Comparison of ENCODE assay signal across 1 cellular context in the genomic region with DNA sequence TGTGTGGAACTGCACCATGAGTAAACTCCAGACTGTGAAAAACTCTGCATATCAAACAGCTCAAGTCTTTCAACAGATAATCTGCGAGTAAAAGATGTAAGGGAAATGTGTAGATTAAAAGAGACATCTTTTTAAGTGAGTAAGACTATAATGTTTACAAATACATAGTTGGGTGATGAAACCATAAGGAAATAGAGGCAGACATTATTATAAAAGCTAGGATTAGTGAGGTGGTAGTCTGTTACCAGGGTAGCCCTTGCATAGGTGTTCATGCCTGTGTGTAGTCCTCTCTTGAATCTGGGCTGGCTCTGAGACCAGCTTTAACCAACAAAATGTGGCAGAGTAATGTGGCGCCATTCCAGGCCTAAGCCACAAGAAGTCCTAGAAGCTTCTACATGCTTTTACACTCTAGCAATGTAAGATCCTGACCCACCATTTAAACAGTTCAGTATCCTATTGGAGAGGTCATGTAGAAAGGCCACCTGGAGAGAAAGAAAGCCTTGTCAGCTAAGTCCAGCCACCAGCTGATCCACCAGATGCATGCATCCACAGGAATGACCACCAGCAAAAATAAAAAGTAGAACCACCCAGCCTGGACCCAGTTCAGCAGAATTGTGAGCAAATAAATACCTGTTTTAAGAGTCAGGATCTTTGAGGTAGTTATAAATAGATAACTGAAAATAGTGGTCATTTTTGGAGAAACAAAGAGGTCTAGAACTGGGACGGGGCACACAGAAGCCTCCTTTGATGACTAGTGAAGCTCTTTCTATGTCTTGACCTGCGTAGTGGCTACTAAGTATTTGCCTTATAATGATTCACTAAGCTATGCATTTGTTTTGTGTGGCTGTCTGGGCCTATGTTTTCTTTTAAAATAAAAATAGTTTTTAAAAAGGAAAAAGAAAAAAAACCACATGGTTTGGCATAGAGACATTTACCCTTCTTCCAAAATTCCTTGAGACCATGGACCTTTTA.
A peak's percentile ranks its signal among the peaks of the same experiment; 100 is the strongest.
TF ChIP-seq lines count a peak whose summit lies in the region.

No MANE protein-coding gene starts in this region.

TF ChIP-seq in K562, 482 proteins besides CTCF, POLR2A, EP300 and RAD21 (continued from another document):
- TF ChIP-seq, protein P1, sequence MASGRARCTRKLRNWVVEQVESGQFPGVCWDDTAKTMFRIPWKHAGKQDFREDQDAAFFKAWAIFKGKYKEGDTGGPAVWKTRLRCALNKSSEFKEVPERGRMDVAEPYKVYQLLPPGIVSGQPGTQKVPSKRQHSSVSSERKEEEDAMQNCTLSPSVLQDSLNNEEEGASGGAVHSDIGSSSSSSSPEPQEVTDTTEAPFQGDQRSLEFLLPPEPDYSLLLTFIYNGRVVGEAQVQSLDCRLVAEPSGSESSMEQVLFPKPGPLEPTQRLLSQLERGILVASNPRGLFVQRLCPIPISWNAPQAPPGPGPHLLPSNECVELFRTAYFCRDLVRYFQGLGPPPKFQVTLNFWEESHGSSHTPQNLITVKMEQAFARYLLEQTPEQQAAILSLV (tag; IDR thresholded peaks at IDR 0.05), result no peak
- TF ChIP-seq ZNF57 (CRISPR knock-in tag; IDR thresholded peaks at IDR 0.05) (no peak), KLF13 (tag; IDR thresholded peaks at IDR 0.05; ENCODE audit: borderline replicate concordance, low read depth) (no peak), SRSF1 (IDR thresholded peaks at IDR 0.05; ENCODE audit: low read depth, low read length) (no peak), TRIM24 (IDR thresholded peaks at IDR 0.05) (peak in 1 of 2 experiments; percentile 13; a peak in 1 of 4 replicates), LCOR (CRISPR knock-in tag; IDR thresholded peaks at IDR 0.05) (no peak), MYBL2 (IDR thresholded peaks at IDR 0.05; ENCODE audit: low read depth) (no peak), MYBL2 (CRISPR knock-in tag; IDR thresholded peaks at IDR 0.05; ENCODE audit: borderline replicate concordance) (no peak), MTA1 (IDR thresholded peaks at IDR 0.05; ENCODE audit: borderline replicate concordance) (no peak), CEBPG (CRISPR knock-in tag; IDR thresholded peaks at IDR 0.05) (0 out of 2 replicates have a peak, but pooled peaks have one; percentile 25), CEBPG (tag; conservative IDR thresholded peaks at IDR 0.05 in 1 of 2, IDR thresholded peaks at IDR 0.05 in 1 of 2) (peak in 1 of 2 experiments; percentile 74; a peak in 1 of 4 replicates), ZNF274 (IDR thresholded peaks at IDR 0.05; ENCODE audit: borderline replicate concordance, low read depth, low read length) (no peak)
- TF ChIP-seq, protein P2, sequence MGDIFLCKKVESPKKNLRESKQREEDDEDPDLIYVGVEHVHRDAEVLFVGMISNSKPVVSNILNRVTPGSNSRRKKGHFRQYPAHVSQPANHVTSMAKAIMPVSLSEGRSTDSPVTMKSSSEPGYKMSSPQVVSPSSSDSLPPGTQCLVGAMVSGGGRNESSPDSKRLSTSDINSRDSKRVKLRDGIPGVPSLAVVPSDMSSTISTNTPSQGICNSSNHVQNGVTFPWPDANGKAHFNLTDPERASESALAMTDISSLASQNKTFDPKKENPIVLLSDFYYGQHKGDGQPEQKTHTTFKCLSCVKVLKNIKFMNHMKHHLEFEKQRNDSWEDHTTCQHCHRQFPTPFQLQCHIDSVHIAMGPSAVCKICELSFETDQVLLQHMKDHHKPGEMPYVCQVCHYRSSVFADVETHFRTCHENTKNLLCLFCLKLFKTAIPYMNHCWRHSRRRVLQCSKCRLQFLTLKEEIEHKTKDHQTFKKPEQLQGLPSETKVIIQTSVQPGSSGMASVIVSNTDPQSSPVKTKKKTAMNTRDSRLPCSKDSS (IDR thresholded peaks at IDR 0.05; ENCODE audit: low read depth, partially characterized antibody), result no peak
- TF ChIP-seq, protein P3, sequence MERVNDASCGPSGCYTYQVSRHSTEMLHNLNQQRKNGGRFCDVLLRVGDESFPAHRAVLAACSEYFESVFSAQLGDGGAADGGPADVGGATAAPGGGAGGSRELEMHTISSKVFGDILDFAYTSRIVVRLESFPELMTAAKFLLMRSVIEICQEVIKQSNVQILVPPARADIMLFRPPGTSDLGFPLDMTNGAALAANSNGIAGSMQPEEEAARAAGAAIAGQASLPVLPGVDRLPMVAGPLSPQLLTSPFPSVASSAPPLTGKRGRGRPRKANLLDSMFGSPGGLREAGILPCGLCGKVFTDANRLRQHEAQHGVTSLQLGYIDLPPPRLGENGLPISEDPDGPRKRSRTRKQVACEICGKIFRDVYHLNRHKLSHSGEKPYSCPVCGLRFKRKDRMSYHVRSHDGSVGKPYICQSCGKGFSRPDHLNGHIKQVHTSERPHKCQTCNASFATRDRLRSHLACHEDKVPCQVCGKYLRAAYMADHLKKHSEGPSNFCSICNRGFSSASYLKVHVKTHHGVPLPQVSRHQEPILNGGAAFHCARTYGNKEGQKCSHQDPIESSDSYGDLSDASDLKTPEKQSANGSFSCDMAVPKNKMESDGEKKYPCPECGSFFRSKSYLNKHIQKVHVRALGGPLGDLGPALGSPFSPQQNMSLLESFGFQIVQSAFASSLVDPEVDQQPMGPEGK (CRISPR knock-in tag; IDR thresholded peaks at IDR 0.05; ENCODE audit: borderline replicate concordance), result no peak
- TF ChIP-seq, protein P4, sequence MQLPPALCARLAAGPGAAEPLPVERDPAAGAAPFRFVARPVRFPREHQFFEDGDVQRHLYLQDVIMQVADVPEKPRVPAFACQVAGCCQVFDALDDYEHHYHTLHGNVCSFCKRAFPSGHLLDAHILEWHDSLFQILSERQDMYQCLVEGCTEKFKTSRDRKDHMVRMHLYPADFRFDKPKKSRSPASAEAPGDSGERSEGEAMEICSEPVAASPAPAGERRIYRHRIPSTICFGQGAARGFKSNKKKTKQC (CRISPR knock-in tag; IDR thresholded peaks at IDR 0.05), result no peak
- TF ChIP-seq, protein P5, sequence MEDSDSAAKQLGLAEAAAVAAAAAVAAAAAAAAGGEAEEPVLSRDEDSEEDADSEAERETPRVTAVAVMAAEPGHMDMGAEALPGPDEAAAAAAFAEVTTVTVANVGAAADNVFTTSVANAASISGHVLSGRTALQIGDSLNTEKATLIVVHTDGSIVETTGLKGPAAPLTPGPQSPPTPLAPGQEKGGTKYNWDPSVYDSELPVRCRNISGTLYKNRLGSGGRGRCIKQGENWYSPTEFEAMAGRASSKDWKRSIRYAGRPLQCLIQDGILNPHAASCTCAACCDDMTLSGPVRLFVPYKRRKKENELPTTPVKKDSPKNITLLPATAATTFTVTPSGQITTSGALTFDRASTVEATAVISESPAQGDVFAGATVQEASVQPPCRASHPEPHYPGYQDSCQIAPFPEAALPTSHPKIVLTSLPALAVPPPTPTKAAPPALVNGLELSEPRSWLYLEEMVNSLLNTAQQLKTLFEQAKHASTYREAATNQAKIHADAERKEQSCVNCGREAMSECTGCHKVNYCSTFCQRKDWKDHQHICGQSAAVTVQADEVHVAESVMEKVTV (CRISPR knock-in tag; IDR thresholded peaks at IDR 0.05), result no peak
- TF ChIP-seq, protein P6, sequence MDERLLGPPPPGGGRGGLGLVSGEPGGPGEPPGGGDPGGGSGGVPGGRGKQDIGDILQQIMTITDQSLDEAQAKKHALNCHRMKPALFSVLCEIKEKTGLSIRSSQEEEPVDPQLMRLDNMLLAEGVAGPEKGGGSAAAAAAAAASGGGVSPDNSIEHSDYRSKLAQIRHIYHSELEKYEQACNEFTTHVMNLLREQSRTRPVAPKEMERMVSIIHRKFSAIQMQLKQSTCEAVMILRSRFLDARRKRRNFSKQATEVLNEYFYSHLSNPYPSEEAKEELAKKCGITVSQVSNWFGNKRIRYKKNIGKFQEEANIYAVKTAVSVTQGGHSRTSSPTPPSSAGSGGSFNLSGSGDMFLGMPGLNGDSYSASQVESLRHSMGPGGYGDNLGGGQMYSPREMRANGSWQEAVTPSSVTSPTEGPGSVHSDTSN (CRISPR knock-in tag; IDR thresholded peaks at IDR 0.05; ENCODE audit: low read depth), result no peak
- TF ChIP-seq, protein P6 (tag; conservative IDR thresholded peaks at IDR 0.05; ENCODE audit: low read depth), result no peak
- TF ChIP-seq, protein P7, sequence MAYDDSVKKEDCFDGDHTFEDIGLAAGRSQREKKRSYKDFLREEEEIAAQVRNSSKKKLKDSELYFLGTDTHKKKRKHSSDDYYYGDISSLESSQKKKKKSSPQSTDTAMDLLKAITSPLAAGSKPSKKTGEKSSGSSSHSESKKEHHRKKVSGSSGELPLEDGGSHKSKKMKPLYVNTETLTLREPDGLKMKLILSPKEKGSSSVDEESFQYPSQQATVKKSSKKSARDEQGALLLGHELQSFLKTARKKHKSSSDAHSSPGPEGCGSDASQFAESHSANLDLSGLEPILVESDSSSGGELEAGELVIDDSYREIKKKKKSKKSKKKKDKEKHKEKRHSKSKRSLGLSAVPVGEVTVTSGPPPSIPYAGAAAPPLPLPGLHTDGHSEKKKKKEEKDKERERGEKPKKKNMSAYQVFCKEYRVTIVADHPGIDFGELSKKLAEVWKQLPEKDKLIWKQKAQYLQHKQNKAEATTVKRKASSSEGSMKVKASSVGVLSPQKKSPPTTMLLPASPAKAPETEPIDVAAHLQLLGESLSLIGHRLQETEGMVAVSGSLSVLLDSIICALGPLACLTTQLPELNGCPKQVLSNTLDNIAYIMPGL (CRISPR knock-in tag; IDR thresholded peaks at IDR 0.05), result no peak
- TF ChIP-seq, protein P8, sequence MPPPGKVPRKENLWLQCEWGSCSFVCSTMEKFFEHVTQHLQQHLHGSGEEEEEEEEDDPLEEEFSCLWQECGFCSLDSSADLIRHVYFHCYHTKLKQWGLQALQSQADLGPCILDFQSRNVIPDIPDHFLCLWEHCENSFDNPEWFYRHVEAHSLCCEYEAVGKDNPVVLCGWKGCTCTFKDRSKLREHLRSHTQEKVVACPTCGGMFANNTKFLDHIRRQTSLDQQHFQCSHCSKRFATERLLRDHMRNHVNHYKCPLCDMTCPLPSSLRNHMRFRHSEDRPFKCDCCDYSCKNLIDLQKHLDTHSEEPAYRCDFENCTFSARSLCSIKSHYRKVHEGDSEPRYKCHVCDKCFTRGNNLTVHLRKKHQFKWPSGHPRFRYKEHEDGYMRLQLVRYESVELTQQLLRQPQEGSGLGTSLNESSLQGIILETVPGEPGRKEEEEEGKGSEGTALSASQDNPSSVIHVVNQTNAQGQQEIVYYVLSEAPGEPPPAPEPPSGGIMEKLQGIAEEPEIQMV (tag; conservative IDR thresholded peaks at IDR 0.05; ENCODE audit: low read depth), result no peak
- TF ChIP-seq, protein P9, sequence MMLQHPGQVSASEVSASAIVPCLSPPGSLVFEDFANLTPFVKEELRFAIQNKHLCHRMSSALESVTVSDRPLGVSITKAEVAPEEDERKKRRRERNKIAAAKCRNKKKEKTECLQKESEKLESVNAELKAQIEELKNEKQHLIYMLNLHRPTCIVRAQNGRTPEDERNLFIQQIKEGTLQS (IDR thresholded peaks at IDR 0.05), result peak; percentile 18; the same call in 1 of the 2 replicates
- TF ChIP-seq, protein P9 (CRISPR knock-in tag; conservative IDR thresholded peaks at IDR 0.05), result no peak
